Comparison of ENCODE assay signal across 8 cellular contexts in genomic region chr6:162728177-162728571, GRCh38.
A peak's percentile ranks its signal among the peaks of the same experiment; 100 is the strongest.
DNase-seq lines count a peak whose midpoint lies in the region; ATAC-seq and TF ChIP-seq lines count a peak whose summit lies in the region.

No MANE protein-coding gene starts in this region.

- TF ChIP-seq POLR2A in erythroblast (IDR thresholded peaks at IDR 0.05; ENCODE audit: low read length): no peak

- peak overlapping the region; percentile 79 for H3K27ac Mint-ChIP-seq in T-helper 1 cell treated with Interleukin-12 subunit alpha and Interleukin-12 subunit beta and Interleukin-4 antibody, amounts not matched to agents 30 μg/mL and 1 μg/mL, for 36 hours
- peak overlapping the region; percentile 69 for H3K27ac Mint-ChIP-seq in activated naive CD8-positive, alpha-beta T cell treated with anti-CD3 and anti-CD28 coated beads, Interleukin-2, amount 50 U/mL, for 24 hours

- ATAC-seq in activated naive CD8-positive, alpha-beta T cell treated with anti-CD3 and anti-CD28 coated beads, Interleukin-2, amount 50 U/mL, for 24 hours: no peak
- no peak for ATAC-seq in HG03095 (IDR thresholded peaks at IDR 0.05; ENCODE audit: unreplicated experiment)

- no peak for DNase-seq in T-helper 1 cell
- DNase-seq in activated naive CD8-positive, alpha-beta T cell treated with anti-CD3 and anti-CD28 coated beads, Interleukin-2, amount 50 U/mL, for 24 hours: no peak
- peak in 7 of 49 donors; percentile 14 to 46 (median 35) for DNase-seq in substantia nigra (lab: John Stamatoyannopoulos, UW)
- no peak for DNase-seq in retina
- no peak for DNase-seq in erythroblast (lab: John Stamatoyannopoulos, UW)

- no peaks in the 10 kb centered on the region for H3K9me3 Mint-ChIP-seq in T-helper 1 cell treated with Interleukin-12 subunit alpha and Interleukin-12 subunit beta and Interleukin-4 antibody, amounts not matched to agents 30 μg/mL and 1 μg/mL, for 36 hours
- no peaks in the 10 kb centered on the region for H3K9me3 Mint-ChIP-seq in activated naive CD8-positive, alpha-beta T cell treated with anti-CD3 and anti-CD28 coated beads, Interleukin-2, amount 50 U/mL, for 24 hours

- peaks cover 5% of the 10 kb centered on the region for H3K27me3 Mint-ChIP-seq in T-helper 1 cell treated with Interleukin-12 subunit alpha and Interleukin-12 subunit beta and Interleukin-4 antibody, amounts not matched to agents 30 μg/mL and 1 μg/mL, for 36 hours (ENCODE audit: low read depth)
- H3K27me3 Mint-ChIP-seq in activated naive CD8-positive, alpha-beta T cell treated with anti-CD3 and anti-CD28 coated beads, Interleukin-2, amount 50 U/mL, for 24 hours: no peaks in the 10 kb centered on the region

- peak overlapping the region; percentile 69 for H3K4me3 Mint-ChIP-seq in T-helper 1 cell treated with Interleukin-12 subunit alpha and Interleukin-12 subunit beta and Interleukin-4 antibody, amounts not matched to agents 30 μg/mL and 1 μg/mL, for 36 hours
- H3K4me3 Mint-ChIP-seq in activated naive CD8-positive, alpha-beta T cell treated with anti-CD3 and anti-CD28 coated beads, Interleukin-2, amount 50 U/mL, for 24 hours: peak overlapping the region; percentile 85

- H3K36me3 Mint-ChIP-seq in T-helper 1 cell treated with Interleukin-12 subunit alpha and Interleukin-12 subunit beta and Interleukin-4 antibody, amounts not matched to agents 30 μg/mL and 1 μg/mL, for 36 hours (ENCODE audit: low read depth): no peaks in the 10 kb centered on the region
- no peaks in the 10 kb centered on the region for H3K36me3 Mint-ChIP-seq in activated naive CD8-positive, alpha-beta T cell treated with anti-CD3 and anti-CD28 coated beads, Interleukin-2, amount 50 U/mL, for 24 hours (ENCODE audit: low read depth)

- H3K27me3 ChIP-seq in layer of hippocampus (ENCODE audit: control insufficient read depth, insufficient read depth, low read length): no peaks in the 10 kb centered on the region

- peak overlapping the region; percentile 42 for H3K27ac ChIP-seq in layer of hippocampus (ENCODE audit: low read depth, low read length)
- H3K27ac ChIP-seq in substantia nigra (ENCODE audit: low read depth, low read length, poor library complexity, severe bottlenecking): peak overlapping the region; percentile 63

- H3K4me1 Mint-ChIP-seq in T-helper 1 cell treated with Interleukin-12 subunit alpha and Interleukin-12 subunit beta and Interleukin-4 antibody, amounts not matched to agents 30 μg/mL and 1 μg/mL, for 36 hours (ENCODE audit: low read depth): peaks cover 8% of the 10 kb centered on the region
- H3K4me1 Mint-ChIP-seq in activated naive CD8-positive, alpha-beta T cell treated with anti-CD3 and anti-CD28 coated beads, Interleukin-2, amount 50 U/mL, for 24 hours: peaks cover 13% of the 10 kb centered on the region
